ENCODE assay signal across 1 cellular context in genomic region chr13:24553892-24554291, GRCh38. TPM values are rescaled to one million over a fixed set of nuclear protein-coding genes. Genes with fewer than 3 reads are reported as not detected.
DNase-seq lines count a peak whose midpoint lies in the region; TF ChIP-seq lines count a peak whose summit lies in the region.
"Not testable (repeated sequence)": the region's sequence is repeated elsewhere in the genome, so short reads cannot be mapped to it uniquely, and the experiment has no call there.

No MANE protein-coding gene starts in this region.

- not testable (repeated sequence) for H3K9me3 Mint-ChIP-seq in chondrocyte (ENCODE audit: low read depth)

- H3K4me1 Mint-ChIP-seq in chondrocyte (ENCODE audit: low read depth): not testable (repeated sequence)

- not testable (repeated sequence) for H3K4me3 Mint-ChIP-seq in chondrocyte (ENCODE audit: unreplicated experiment)

- peak; percentile 60 for DNase-seq in chondrocyte (ENCODE audit: low spot score)

- H3K27me3 Mint-ChIP-seq in chondrocyte (ENCODE audit: low read depth): peaks cover 41% of the 10 kb centered on the region

- not testable (repeated sequence) for TF ChIP-seq CTCF in chondrocyte (IDR thresholded peaks at IDR 0.05)

- not testable (repeated sequence) for H3K36me3 Mint-ChIP-seq in chondrocyte (ENCODE audit: low read depth)

- not testable (repeated sequence) for H3K27ac Mint-ChIP-seq in chondrocyte (ENCODE audit: unreplicated experiment)

RNA-seq across cellular contexts. Expression of gene PARP4, which starts 41.3 kb away (rescaled TPM):
- 35.7 to 44.9 TPM (median 35.8 TPM) in 3 replicates for total RNA-seq in chondrocyte
